In the genomic region with DNA sequence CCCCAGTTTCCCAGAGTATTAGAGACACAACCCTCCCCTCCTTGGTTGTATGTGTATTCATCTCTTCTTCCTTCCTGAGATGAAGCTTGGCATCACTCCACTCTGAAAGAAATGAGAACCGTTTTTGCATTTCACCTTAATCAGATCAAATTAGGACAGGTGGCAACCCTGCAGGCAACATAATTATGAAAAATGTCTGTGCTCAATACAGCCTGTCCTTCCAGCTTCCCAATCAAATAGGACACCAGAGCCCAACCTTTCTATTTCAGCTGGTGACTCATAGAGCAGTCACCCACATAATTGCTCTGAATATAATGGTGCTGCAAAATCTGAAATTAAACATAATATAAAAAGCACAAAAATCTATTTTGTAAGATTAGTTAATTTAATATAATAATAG, we compare ENCODE assay signal across 2 cellular contexts.
TF ChIP-seq lines count a peak whose summit lies in the region.

No MANE protein-coding gene starts in this region.

TF ChIP-seq in HCT116, 20 proteins besides CTCF, POLR2A, EP300 and RAD21:
- peak; percentile 34; the same call in 1 of the 2 replicates for TF ChIP-seq FOSL1 (IDR thresholded peaks at IDR 0.05; ENCODE audit: low read depth)
- no peak for TF ChIP-seq SIN3A (IDR thresholded peaks at IDR 0.05; ENCODE audit: low read depth)
- no peak for TF ChIP-seq EZH2 (IDR thresholded peaks at IDR 0.05)
- no peak for TF ChIP-seq POLR2AphosphoS5 (IDR thresholded peaks at IDR 0.05; ENCODE audit: low read depth, low read length)

TF ChIP-seq in SK-N-SH, 30 proteins besides CTCF, POLR2A, EP300 and RAD21:
- no peak for TF ChIP-seq CHD2 (IDR thresholded peaks at IDR 0.05; ENCODE audit: low read length, partially characterized antibody)
- no peak for TF ChIP-seq MEF2A (IDR thresholded peaks at IDR 0.05; ENCODE audit: borderline replicate concordance, low read depth)
- no peak for TF ChIP-seq PBX3 (IDR thresholded peaks at IDR 0.05)
